Comparison of ENCODE assay signal across 12 cellular contexts in the genomic region with DNA sequence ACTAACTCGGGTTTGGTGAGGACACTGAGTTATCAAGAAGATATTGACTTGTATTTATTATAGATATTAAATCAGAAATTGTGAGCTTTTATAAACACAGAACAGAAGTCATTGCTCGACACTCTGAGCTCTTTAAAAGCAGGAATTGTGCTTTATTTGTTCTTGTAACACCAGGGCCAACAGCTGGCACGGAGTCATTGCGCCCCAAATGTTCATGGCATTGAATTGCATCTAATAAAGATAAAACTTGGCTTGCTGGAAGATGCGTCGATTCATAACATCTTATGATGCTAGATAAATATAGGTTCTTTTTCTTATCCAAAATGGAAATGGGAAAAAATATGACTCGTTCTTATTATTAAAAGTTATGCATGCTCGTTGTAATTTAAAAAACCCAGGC. TPM values are rescaled to one million over a fixed set of nuclear protein-coding genes. Genes with fewer than 3 reads are reported as not detected.
DNase-seq lines count a peak whose midpoint lies in the region; ATAC-seq, FAIRE-seq and TF ChIP-seq lines count a peak whose summit lies in the region.
"Had no signal": no experiment of that assay in that cellular context is flagged by ENCODE, and none has a peak within 500 bp of the region (broad histone marks: within the 10 kb centered on the region; RNA-seq: fewer than 3 reads in every experiment).

No MANE protein-coding gene starts in this region.

- H3K27me3 ChIP-seq in breast epithelium: no peaks in the 10 kb centered on the region

- no peak for ATAC-seq in GM21515 (IDR thresholded peaks at IDR 0.05; ENCODE audit: unreplicated experiment)
- ATAC-seq: activated T-helper 17 cell treated with anti-CD3 and anti-CD28 coated beads, Interleukin-2, amount 50 U/mL, for 72 hours had no signal

- peaks cover 3% of the 10 kb centered on the region for H3K27me3 Mint-ChIP-seq in MCF 10A (ENCODE audit: insufficient read depth, unreplicated experiment)
- no peaks in the 10 kb centered on the region for H3K27me3 Mint-ChIP-seq in type B pancreatic cell

- H3K36me3 ChIP-seq in breast epithelium: no peaks in the 10 kb centered on the region

- DNase-seq in MCF 10A (ENCODE audit: unreplicated experiment): peak; percentile 10
- no peak for DNase-seq in breast epithelium (ENCODE audit: low spot score in 2 of 2)
- peak; percentile 40 for DNase-seq in OCI-M1 (lab: John Stamatoyannopoulos, UW)
- DNase-seq in frontal cortex (ENCODE audit: low spot score in 2 of 2): no peak
- no peak for DNase-seq in type B pancreatic cell (ENCODE audit: extremely low spot score, unreplicated experiment)
- DNase-seq in NCI-H1417 (lab: John Stamatoyannopoulos, UW): no peak
- no peak for DNase-seq in KG1 (lab: John Stamatoyannopoulos, UW)
- DNase-seq: CD4-positive, alpha-beta T cell; stimulated activated naive CD4-positive, alpha-beta T cell; T-helper 2 cell had no signal

- intact Hi-C loops in MCF 10A (cut with micrococcal nuclease): no loop called here
- intact Hi-C loops in breast epithelium (cut with DNase I; ENCODE audit: low total_unique reads): no loop called here

- FAIRE-seq in frontal cortex (lab: Jason Lieb, UNC): peak; percentile 31

- peak; percentile 20 for TF ChIP-seq CTCF in MCF 10A (IDR thresholded peaks at IDR 0.05; ENCODE audit: unreplicated experiment)
- no peak for TF ChIP-seq CTCF in breast epithelium (IDR thresholded peaks at IDR 0.05)
- peak; percentile 49 for TF ChIP-seq CTCF in type B pancreatic cell (conservative IDR thresholded peaks at IDR 0.05)

- no TSS peak for BruUV-seq in MCF 10A (replicated peaks; lab: Mats Ljungman, UMichigan)

- H3K36me3 Mint-ChIP-seq in MCF 10A (ENCODE audit: insufficient read depth, unreplicated experiment): no peaks in the 10 kb centered on the region
- H3K36me3 Mint-ChIP-seq in type B pancreatic cell: no peaks in the 10 kb centered on the region

- H3K27ac Mint-ChIP-seq in MCF 10A (ENCODE audit: low read depth, unreplicated experiment) (no peak overlapping the region), type B pancreatic cell (no peak overlapping the region)
- H3K27ac Mint-ChIP-seq: activated T-helper 17 cell treated with anti-CD3 and anti-CD28 coated beads, Interleukin-2, amount 50 U/mL, for 72 hours; CD4-positive, alpha-beta T cell had no signal

- H3K9me3 Mint-ChIP-seq in MCF 10A (ENCODE audit: unreplicated experiment): no peaks in the 10 kb centered on the region
- peaks cover 9% of the 10 kb centered on the region for H3K9me3 Mint-ChIP-seq in type B pancreatic cell
- H3K9me3 Mint-ChIP-seq: activated T-helper 17 cell treated with anti-CD3 and anti-CD28 coated beads, Interleukin-2, amount 50 U/mL, for 72 hours had no signal

- H3K4me3 Mint-ChIP-seq in MCF 10A (ENCODE audit: unreplicated experiment): no peak overlapping the region
- no peak overlapping the region for H3K4me3 Mint-ChIP-seq in type B pancreatic cell
- H3K4me3 Mint-ChIP-seq: activated T-helper 17 cell treated with anti-CD3 and anti-CD28 coated beads, Interleukin-2, amount 50 U/mL, for 72 hours; CD4-positive, alpha-beta T cell had no signal

- H3K4me1 ChIP-seq in breast epithelium: no peaks in the 10 kb centered on the region

- CTCF ChIA-PET in MCF 10A (lab: Yijun Ruan, JAX): interaction anchor here (0.6 to 1.1 kb wide), 2 partner anchors 15 to 61 kb away, joined by 3 to 5 read pairs; no protein-coding TSS in a partner anchor

- H3K9me3 ChIP-seq in breast epithelium: peaks cover 5 to 6% of the 10 kb centered on the region in 2 donors

- H3K4me3 ChIP-seq in breast epithelium: no peak overlapping the region

- no peaks in the 10 kb centered on the region for H3K4me1 Mint-ChIP-seq in MCF 10A (ENCODE audit: insufficient read depth, unreplicated experiment)
- peaks cover 11% of the 10 kb centered on the region for H3K4me1 Mint-ChIP-seq in type B pancreatic cell (ENCODE audit: unreplicated experiment)
- H3K4me1 Mint-ChIP-seq: activated T-helper 17 cell treated with anti-CD3 and anti-CD28 coated beads, Interleukin-2, amount 50 U/mL, for 72 hours had no signal

- no peak for TF ChIP-seq POLR2A in breast epithelium (IDR thresholded peaks at IDR 0.05)

- POLR2A ChIA-PET in MCF 10A (lab: Yijun Ruan, JAX): no interaction called here

- H3K27ac ChIP-seq in breast epithelium: no peak overlapping the region

RNA-seq across cellular contexts. Expression of gene MLYCD, which starts 11.8 kb away (rescaled TPM):
- total RNA-seq in MCF 10A (2022) (2.5 and 3.3 TPM in 2 replicates), breast epithelium (10 to 100 TPM in 2 of 3 donors, 1 to 10 TPM in 1; 9.5 to 17.0 (median 12.1) TPM), frontal cortex (3.3 TPM), type B pancreatic cell (ENCODE audit: low replicate concordance) (6.4 and 7.1 TPM in 2 replicates)

Comparison
In these comparisons a context has a peak if more than half of its experiments do, and no peak if none do; other contexts are left out.
1. DNase-seq: peak in MCF 10A (single experiment) and OCI-M1 (single experiment); none in breast epithelium (0 of 2), frontal cortex (0 of 2), type B pancreatic cell (single experiment), NCI-H1417 (0 of 3) and KG1 (single experiment).
2. CTCF ChIP-seq: peak in MCF 10A (single experiment) and type B pancreatic cell (single experiment); none in breast epithelium (0 of 3).